In genomic region chr3:152268501-152269422, GRCh38 we compare ENCODE assay signal across 8 cellular contexts. TPM values are rescaled to one million over a fixed set of nuclear protein-coding genes. Genes with fewer than 3 reads are reported as not detected.
DNase-seq lines count a peak whose midpoint lies in the region; ATAC-seq, FAIRE-seq and TF ChIP-seq lines count a peak whose summit lies in the region.

A gene with protein sequence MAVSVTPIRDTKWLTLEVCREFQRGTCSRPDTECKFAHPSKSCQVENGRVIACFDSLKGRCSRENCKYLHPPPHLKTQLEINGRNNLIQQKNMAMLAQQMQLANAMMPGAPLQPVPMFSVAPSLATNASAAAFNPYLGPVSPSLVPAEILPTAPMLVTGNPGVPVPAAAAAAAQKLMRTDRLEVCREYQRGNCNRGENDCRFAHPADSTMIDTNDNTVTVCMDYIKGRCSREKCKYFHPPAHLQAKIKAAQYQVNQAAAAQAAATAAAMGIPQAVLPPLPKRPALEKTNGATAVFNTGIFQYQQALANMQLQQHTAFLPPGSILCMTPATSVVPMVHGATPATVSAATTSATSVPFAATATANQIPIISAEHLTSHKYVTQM (plus strand): TSS chr3:152268929. CDS start chr3:152300194, 31,265 bp downstream.

- H3K4me1 ChIP-seq in adrenal gland (replicated peaks in 1 of 2): peaks cover 9 to 53% of the 10 kb centered on the region in 2 donors
- H3K4me1 ChIP-seq in heart left ventricle: peaks cover 14 to 72% (median 48%) of the 10 kb centered on the region in 12 donors

- no peaks in the 10 kb centered on the region for H3K36me3 ChIP-seq in adrenal gland (replicated peaks in 1 of 2)
- H3K36me3 ChIP-seq in heart left ventricle: no peaks in the 10 kb centered on the region

- peak within 1 kb of the TSS; percentile 71 to 93 (median 86) for H3K4me3 ChIP-seq in adrenal gland
- H3K4me3 ChIP-seq in heart left ventricle: peak within 1 kb of the TSS; percentile 66 to 93 (median 84)

- 0% methylated on average over 2 to 89 of the region's 89 CpGs for WGBS in adrenal gland, 4 donors
- 0 to 2% (median 0%) methylated on average over 22 to 89 of the region's 89 CpGs for WGBS in heart left ventricle, 4 donors

- TF ChIP-seq POLR2A in GM12892 (IDR thresholded peaks at IDR 0.05; ENCODE audit: low read depth, low read length): peak; percentile 94
- peak; percentile 42 to 78 for TF ChIP-seq POLR2A in adrenal gland (IDR thresholded peaks at IDR 0.05)
- peak in 1 of 2 donors; percentile 57 for TF ChIP-seq POLR2A in heart left ventricle (IDR thresholded peaks at IDR 0.05)

- H3K9me3 Mint-ChIP-seq in type B pancreatic cell: no peaks in the 10 kb centered on the region

- H3K27me3 ChIP-seq in adrenal gland (no peaks in the 10 kb centered on the region), heart left ventricle (no peaks in the 10 kb centered on the region)

- H3K27ac ChIP-seq in adrenal gland: peak within 1 kb of the TSS; percentile 81 to 98 (median 96)
- peak within 1 kb of the TSS; percentile 92 to 100 (median 99) for H3K27ac ChIP-seq in heart left ventricle

- DNase-seq in GM12892 (ENCODE audit: insufficient read length) (peak; percentile 46), NCI-H146 (lab: John Stamatoyannopoulos, UW) (peak; percentile 89), adrenal gland (peak; percentile 74 to 90 (median 76)), heart left ventricle (peak; percentile 83 to 89 (median 87)), posterior cingulate gyrus (peak; percentile 59 to 95 (median 74)), type B pancreatic cell (ENCODE audit: extremely low spot score, unreplicated experiment) (peak; percentile 80)

- peaks cover 46% of the 10 kb centered on the region for H3K4me1 Mint-ChIP-seq in type B pancreatic cell (ENCODE audit: unreplicated experiment)

- ATAC-seq in HG02798 (IDR thresholded peaks at IDR 0.05; ENCODE audit: poor library complexity, unreplicated experiment) (peak; percentile 75), heart left ventricle (peak; percentile 26 to 81 (median 76))

- intact Hi-C loops in T-helper 1 cell treated with Interleukin-12 subunit alpha and Interleukin-12 subunit beta and Interleukin-4 antibody, amounts not matched to agents 30 ng/mL and 1 ng/mL, for 36 hours (cut with micrococcal nuclease): loop anchor here (1.0 to 5.0 kb wide), 8 partner anchors 10 to 894 kb away; partner anchors contain the start of gene RAP2B
- intact Hi-C loops in adrenal gland (cut with DNase I) (no loop called here), heart left ventricle (cut with DNase I) (loop anchor here in 9 of 10 donors (2.0 to 10.0 kb wide), 14 partner anchors 30 to 176 kb away; no protein-coding TSS in a partner anchor), posterior cingulate gyrus (cut with DNase I) (loop anchor here (2.0 to 5.0 kb wide), 2 partner anchors 112 to 174 kb away; no protein-coding TSS in a partner anchor)

- peak in 1 of 6 experiments; percentile 21 for TF ChIP-seq CTCF in adrenal gland (IDR thresholded peaks at IDR 0.05)
- TF ChIP-seq CTCF in heart left ventricle (IDR thresholded peaks at IDR 0.05): no peak
- no peak for TF ChIP-seq CTCF in type B pancreatic cell (conservative IDR thresholded peaks at IDR 0.05)

- FAIRE-seq in GM12892 (lab: Jason Lieb, UNC): peak; percentile 85

- H3K36me3 Mint-ChIP-seq in type B pancreatic cell: peaks cover 6% of the 10 kb centered on the region

- no peaks in the 10 kb centered on the region for H3K27me3 Mint-ChIP-seq in type B pancreatic cell

- peak within 1 kb of the TSS; percentile 98 for H3K4me3 Mint-ChIP-seq in type B pancreatic cell

- no peaks in the 10 kb centered on the region for H3K9me3 ChIP-seq in adrenal gland (replicated peaks in 1 of 3)
- no peaks in the 10 kb centered on the region for H3K9me3 ChIP-seq in heart left ventricle

- H3K27ac Mint-ChIP-seq in type B pancreatic cell: peak within 1 kb of the TSS; percentile 98

RNA-seq across cellular contexts. Expression of the gene that starts here (rescaled TPM):
- polyA plus RNA-seq in GM12892 (2012; ENCODE audit: missing spikeins): 140 TPM
- total RNA-seq in T-helper 1 cell treated with Interleukin-12 subunit alpha and Interleukin-12 subunit beta and Interleukin-4 antibody, amounts not matched to agents 30 ng/mL and 1 ng/mL, for 36 hours: 465 and 485 TPM in 2 replicates
- 100 to 1,000 TPM in 6 of 8 donors, 10 to 100 TPM in 2; 85.5 to 252 (median 149) TPM for total RNA-seq in adrenal gland
- polyA plus RNA-seq in adrenal gland: 10 to 100 TPM; 30.6 to 63.8 (median 36.2) TPM
- total RNA-seq in heart left ventricle: 100 to 1,000 TPM; 156 to 416 (median 193) TPM
- 10 to 100 TPM; 46.8 to 64.7 TPM for polyA plus RNA-seq in heart left ventricle
- total RNA-seq in type B pancreatic cell (ENCODE audit: low replicate concordance): 61.2 and 69.4 TPM in 2 replicates

Comparison
In these comparisons a context has a peak if more than half of its experiments do, and no peak if none do; other contexts are left out.
1. Peak in every context shown above with its lines: DNase-seq, ATAC-seq, H3K4me3 ChIP-seq and H3K27ac ChIP-seq.
2. intact Hi-C loops: an anchor here in T-helper 1 cell treated with Interleukin-12 subunit alpha and Interleukin-12 subunit beta and Interleukin-4 antibody, amounts not matched to agents 30 ng/mL and 1 ng/mL, for 36 hours (1.0 to 5.0 kb wide), heart left ventricle (2.0 to 10.0 kb wide) and posterior cingulate gyrus (2.0 to 5.0 kb wide); none called in adrenal gland.